ENCODE assay signal across 34 cellular contexts in the genomic region with DNA sequence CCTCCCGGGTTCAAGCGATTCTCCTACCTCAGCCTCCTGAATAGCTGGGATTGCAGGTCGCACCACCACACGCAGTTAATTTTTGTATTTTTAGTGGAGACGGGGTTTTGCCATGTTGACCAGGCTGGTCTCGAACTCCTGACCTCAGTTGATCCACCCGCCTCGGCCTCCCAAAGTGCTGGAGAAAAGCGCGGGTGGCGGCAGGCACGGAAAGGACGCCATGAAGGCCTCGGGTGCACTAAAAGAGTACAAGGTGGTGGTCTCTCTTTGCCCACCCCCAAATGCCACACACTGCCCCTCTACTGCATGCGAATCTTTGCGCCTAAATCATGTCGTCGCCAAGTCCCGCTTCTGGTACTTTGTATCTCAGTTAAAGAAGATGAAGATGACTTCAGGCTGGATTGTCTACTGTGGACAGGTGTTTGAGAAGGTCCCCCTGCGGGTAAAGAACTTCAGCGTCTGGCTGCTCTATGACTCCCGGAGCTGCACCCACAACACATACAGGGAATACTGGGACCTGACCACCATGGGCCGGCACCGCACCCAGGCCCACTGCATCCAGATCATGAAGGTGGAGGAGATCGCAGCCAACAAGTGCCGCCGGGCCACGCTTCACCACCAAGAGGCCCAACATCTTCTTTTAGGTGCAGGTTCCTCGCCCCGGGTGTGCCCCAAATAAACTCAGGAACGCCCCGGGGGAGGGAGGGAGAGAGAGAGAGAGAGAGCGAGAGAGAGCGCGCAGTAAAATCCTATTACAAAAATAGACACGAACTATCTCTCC.
DNase-seq lines count a peak whose midpoint lies in the region; ATAC-seq, FAIRE-seq and TF ChIP-seq lines count a peak whose summit lies in the region.
"Had no signal": no experiment of that assay in that cellular context is flagged by ENCODE, and none has a peak within 500 bp of the region (broad histone marks: within the 10 kb centered on the region; RNA-seq: fewer than 3 reads in every experiment).

No MANE protein-coding gene starts in this region.

- no peak overlapping the region for H3K56ac ChIP-seq in H1 (replicated peaks; ENCODE audit: insufficient read length, low read depth, low read length)

- H3K36me3 Mint-ChIP-seq in WTC11 (peaks cover 27% of the 10 kb centered on the region), endodermal cell (ENCODE audit: low read depth) (no peaks in the 10 kb centered on the region)
- H3K36me3 Mint-ChIP-seq: CD14-positive monocyte; CD4-positive, alpha-beta memory T cell; CD4-positive, CD25-positive, alpha-beta regulatory T cell; CD8-positive, alpha-beta memory T cell; CD8-positive, alpha-beta T cell had no signal

- no peak overlapping the region for H3K23ac ChIP-seq in H1 (ENCODE audit: insufficient read length)

- H3K4me1 ChIP-seq in H1 (replicated peaks in 1 of 4; ENCODE audit: control insufficient read depth in 3 of 4, insufficient read depth in 4 of 4, low read length in 3 of 4) (peaks cover 0 to 5% (median 0%) of the 10 kb centered on the region in 4 experiments; a peak in 1 of 7 replicates), right cardiac atrium (ENCODE audit: control insufficient read depth, insufficient read depth, low read length) (no peaks in the 10 kb centered on the region), endodermal cell (ENCODE audit: control insufficient read depth, insufficient read depth, low read length) (no peaks in the 10 kb centered on the region)
- H3K4me1 ChIP-seq: A549, BE2C, Caco-2 had no signal

- H3K4ac ChIP-seq in H1 (replicated peaks; ENCODE audit: insufficient read length, low read depth, low read length), result no peak overlapping the region

- no peak overlapping the region for H2AFZ ChIP-seq in H1 (ENCODE audit: low read length)

- no peaks in the 10 kb centered on the region for H3K27me3 ChIP-seq in H1 (replicated peaks in 1 of 4; ENCODE audit: control insufficient read depth in 3 of 4, extremely low read depth in 1 of 4, insufficient read depth in 3 of 4, low read length in 3 of 4)
- H3K27me3 ChIP-seq in right cardiac atrium (ENCODE audit: control insufficient read depth, insufficient read depth), result no peaks in the 10 kb centered on the region
- no peaks in the 10 kb centered on the region for H3K27me3 ChIP-seq in endodermal cell (ENCODE audit: control insufficient read depth, insufficient read depth, low read length, poor library complexity, severe bottlenecking)
- H3K27me3 ChIP-seq: BLaER1; BLaER1 treated with 17β-estradiol and CSF1 and Interleukin-3, amounts not matched to agents 10 nM and 100 nM had no signal

- H3K4me3 Mint-ChIP-seq in WTC11 (no peak overlapping the region), endodermal cell (no peak overlapping the region)
- H3K4me3 Mint-ChIP-seq: B cell; CD14-positive monocyte; CD4-positive, alpha-beta memory T cell; CD4-positive, alpha-beta T cell; CD4-positive, CD25-positive, alpha-beta regulatory T cell; CD8-positive, alpha-beta memory T cell; CD8-positive, alpha-beta T cell had no signal

- TF ChIP-seq POLR2A in H1 (IDR thresholded peaks at IDR 0.05; ENCODE audit: control extremely low read depth in 1 of 2, low read depth in 2 of 2, low read length in 2 of 2), result no peak

- no peak overlapping the region for H4K91ac ChIP-seq in H1 (replicated peaks; ENCODE audit: insufficient read length, low read length)

- H3K14ac ChIP-seq in H1 (ENCODE audit: insufficient read length), result no peak overlapping the region

- DNase-seq in WTC11 (ENCODE audit: low spot score) (no peak), H1 (ENCODE audit: low read depth in 1 of 2, low spot score in 2 of 2) (peak in 1 of 2 experiments; percentile 30), ureter (ENCODE audit: low spot score) (peak; percentile 31), right cardiac atrium (no peak), A172 (ENCODE audit: low spot score) (no peak), endodermal cell (no peak)
- DNase-seq: 8988T; ACHN; AML-193; BE2C; C1 segment of cervical spinal cord; Caco-2; Calu3; CD4-positive, alpha-beta memory T cell; CD4-positive, alpha-beta T cell; CD4-positive, CD25-positive, alpha-beta regulatory T cell; CD8-positive, alpha-beta memory T cell; CD8-positive, alpha-beta T cell; COR-L47; DMS 273 treated with DMSO at 0.1 percent for 48 hours; DMS153; DMS53; DMS79; DMS79 treated with DMSO at 0.1 percent for 48 hours; DND-41; EL had no signal

- no peak overlapping the region for H2BK15ac ChIP-seq in H1 (ENCODE audit: low read length)

- no peak overlapping the region for H3K4me2 ChIP-seq in H1 (ENCODE audit: insufficient read depth in 1 of 2, low read depth in 2 of 2, low read length in 2 of 2)
- H3K4me2 ChIP-seq: A549; BLaER1; BLaER1 treated with 17β-estradiol and CSF1 and Interleukin-3, amounts not matched to agents 10 nM and 100 nM had no signal

- H3K18ac ChIP-seq in H1 (ENCODE audit: extremely low read depth, low read length), result no peak overlapping the region

- POLR2A ChIA-PET in WTC11 (lab: Charles Lee) (no interaction called here), H1 (lab: Charles Lee; ENCODE audit: partially characterized antibody) (no interaction called here)

- CTCF ChIA-PET in WTC11 (lab: Charles Lee), result interaction anchor here (3.6 kb wide), 1 partner anchor 13 kb away, joined by 12 read pairs; no protein-coding TSS in a partner anchor
- CTCF ChIA-PET in H1 (lab: Charles Lee; ENCODE audit: partially characterized antibody), result no interaction called here

- H2BK5ac ChIP-seq in H1 (ENCODE audit: low read depth, low read length), result no peak overlapping the region; the same call in 1 of the 2 replicates

- no peaks in the 10 kb centered on the region for H3K23me2 ChIP-seq in H1 (ENCODE audit: low read depth, low read length)

- H3K27ac Mint-ChIP-seq in WTC11 (no peak overlapping the region), endodermal cell (no peak overlapping the region)
- H3K27ac Mint-ChIP-seq: B cell; CD14-positive monocyte; CD4-positive, alpha-beta memory T cell; CD4-positive, alpha-beta T cell; CD4-positive, CD25-positive, alpha-beta regulatory T cell; CD8-positive, alpha-beta memory T cell; CD8-positive, alpha-beta T cell had no signal

- H3K79me2 ChIP-seq in H1 (ENCODE audit: control insufficient read depth in 1 of 2, insufficient read depth in 2 of 2, low read length in 2 of 2), result no peaks in the 10 kb centered on the region

- WGBS in H1 (ENCODE audit: extremely low coverage in 1 of 2, insufficient coverage in 1 of 2, insufficient read length in 1 of 2, insufficient replicate concordance in 2 of 2, low coverage in 1 of 2, low lambda C conversion rate in 2 of 2, missing lambda C conversion rate in 1 of 2), 2 experiments, result 94% methylated on average over 36 of the region's 36 CpGs; no CpG with 5 or more reads in 1 of the 2 experiments
- WGBS in right cardiac atrium, result 95% methylated on average over 36 of the region's 36 CpGs
- WGBS in endodermal cell (ENCODE audit: insufficient coverage in 1 of 2, insufficient read length in 1 of 2), 2 experiments, result 94 to 96% methylated on average over 16 to 36 of the region's 36 CpGs

- peaks cover 0 to 7% of the 10 kb centered on the region in 2 experiments; a peak in 1 of 4 replicates for H3K9me3 ChIP-seq in H1 (ENCODE audit: insufficient read depth in 2 of 2, low read depth in 1 of 2, low read length in 1 of 2)
- H3K9me3 ChIP-seq in right cardiac atrium (ENCODE audit: control insufficient read depth, low read length), result no peaks in the 10 kb centered on the region
- H3K9me3 ChIP-seq in endodermal cell (ENCODE audit: control insufficient read depth, low read length), result peaks cover 22% of the 10 kb centered on the region
- H3K9me3 ChIP-seq: BE2C had no signal

- no peak overlapping the region for H2AK5ac ChIP-seq in H1 (ENCODE audit: low read depth, low read length)

- H3K36me3 ChIP-seq in H1 (ENCODE audit: control insufficient read depth in 2 of 4, insufficient read depth in 4 of 4, low read length in 3 of 4) (no peaks in the 10 kb centered on the region), endodermal cell (ENCODE audit: control insufficient read depth, insufficient read depth, low read length) (no peaks in the 10 kb centered on the region)
- H3K36me3 ChIP-seq: BE2C, BLaER1 had no signal

- H4K8ac ChIP-seq in H1 (ENCODE audit: extremely low read depth, insufficient read depth, low read length), result no peak overlapping the region

- no peak overlapping the region for H4K5ac ChIP-seq in H1 (ENCODE audit: insufficient read length, low read depth, low read length)

- H3K27me3 Mint-ChIP-seq in WTC11 (ENCODE audit: low read depth), result peaks cover 4% of the 10 kb centered on the region; the same call in 1 of the 2 replicates
- H3K27me3 Mint-ChIP-seq in endodermal cell (ENCODE audit: insufficient read depth), result peaks cover 10% of the 10 kb centered on the region

- peaks cover 23% of the 10 kb centered on the region for H3K4me1 Mint-ChIP-seq in WTC11
- peaks cover 4% of the 10 kb centered on the region for H3K4me1 Mint-ChIP-seq in endodermal cell
- H3K4me1 Mint-ChIP-seq: B cell; CD14-positive monocyte; CD4-positive, alpha-beta memory T cell; CD4-positive, CD25-positive, alpha-beta regulatory T cell; CD8-positive, alpha-beta memory T cell had no signal

- no peak for ATAC-seq in WTC11
- no peak for ATAC-seq in right cardiac atrium
- ATAC-seq: A549; CD8-positive, alpha-beta T cell had no signal

- intact Hi-C loops in right cardiac atrium (cut with DNase I), result no loop called here

- 0 out of 2 replicates have a peak overlapping the region, but pooled peaks have one; percentile 7 for H2BK12ac ChIP-seq in H1 (ENCODE audit: low read depth, low read length)

- no peak for TF ChIP-seq RAD21 in H1 (IDR thresholded peaks at IDR 0.05 in 1 of 2, conservative IDR thresholded peaks at IDR 0.05 in 1 of 2; ENCODE audit: low read depth in 2 of 2, low read length in 2 of 2)

- TF ChIP-seq EP300 in H1 (IDR thresholded peaks at IDR 0.05; ENCODE audit: borderline replicate concordance in 1 of 2, low read depth in 2 of 2, low read length in 2 of 2), result no peak

- no peak for FAIRE-seq in H1 (lab: Jason Lieb, UNC)
- FAIRE-seq: D721Med had no signal

- no peak overlapping the region for H3K27ac ChIP-seq in H1 (ENCODE audit: low read depth, low read length)
- H3K27ac ChIP-seq in right cardiac atrium (ENCODE audit: low read length), result no peak overlapping the region
- H3K27ac ChIP-seq in endodermal cell (ENCODE audit: low read depth, low read length), result no peak overlapping the region
- H3K27ac ChIP-seq: 22Rv1; A549; BLaER1; BLaER1 treated with 17β-estradiol and CSF1 and Interleukin-3, amounts not matched to agents 10 nM and 100 nM; C4-2B had no signal

- H4K20me1 ChIP-seq in H1 (replicated peaks in 1 of 2; ENCODE audit: control insufficient read depth in 1 of 2, insufficient read depth in 2 of 2, low read length in 2 of 2), result no peaks in the 10 kb centered on the region
- H4K20me1 ChIP-seq: BLaER1; BLaER1 treated with 17β-estradiol and CSF1 and Interleukin-3, amounts not matched to agents 10 nM and 100 nM had no signal

- H2BK120ac ChIP-seq in H1 (replicated peaks; ENCODE audit: low read depth, low read length), result no peak overlapping the region

- H3K9ac ChIP-seq in H1 (replicated peaks in 1 of 4; ENCODE audit: extremely low read depth in 1 of 4, low read depth in 3 of 4, low read length in 3 of 4) (no peak overlapping the region), endodermal cell (ENCODE audit: extremely low read depth, low read length, poor library complexity, severe bottlenecking) (no peak overlapping the region)
- H3K9ac ChIP-seq: BLaER1; BLaER1 treated with 17β-estradiol and CSF1 and Interleukin-3, amounts not matched to agents 10 nM and 100 nM had no signal

- H3K9me3 Mint-ChIP-seq in WTC11 (peaks cover 39% of the 10 kb centered on the region), endodermal cell (peaks cover 26% of the 10 kb centered on the region)

- H2BK20ac ChIP-seq in H1 (ENCODE audit: low read length), result no peak overlapping the region

- TF ChIP-seq CTCF in WTC11 (IDR thresholded peaks at IDR 0.05) (no peak), H1 (IDR thresholded peaks at IDR 0.05; ENCODE audit: control extremely low read depth in 1 of 3, insufficient read depth in 1 of 3, low read depth in 1 of 3, low read length in 3 of 3) (no peak), endodermal cell (conservative IDR thresholded peaks at IDR 0.05) (no peak)

- no peak overlapping the region for H3K4me3 ChIP-seq in H1 (ENCODE audit: extremely low read depth in 1 of 4, insufficient read depth in 2 of 4, low read depth in 3 of 4, low read length in 4 of 4)
- H3K4me3 ChIP-seq in right cardiac atrium (ENCODE audit: low read length), result no peak overlapping the region
- H3K4me3 ChIP-seq in endodermal cell (ENCODE audit: low read length), result no peak overlapping the region
- H3K4me3 ChIP-seq: A549; BLaER1; BLaER1 treated with 17β-estradiol and CSF1 and Interleukin-3, amounts not matched to agents 10 nM and 100 nM had no signal

- no peaks in the 10 kb centered on the region for H3K79me1 ChIP-seq in H1 (ENCODE audit: low read depth, low read length)
